Comparison of ENCODE assay signal across 20 cellular contexts in the genomic region with DNA sequence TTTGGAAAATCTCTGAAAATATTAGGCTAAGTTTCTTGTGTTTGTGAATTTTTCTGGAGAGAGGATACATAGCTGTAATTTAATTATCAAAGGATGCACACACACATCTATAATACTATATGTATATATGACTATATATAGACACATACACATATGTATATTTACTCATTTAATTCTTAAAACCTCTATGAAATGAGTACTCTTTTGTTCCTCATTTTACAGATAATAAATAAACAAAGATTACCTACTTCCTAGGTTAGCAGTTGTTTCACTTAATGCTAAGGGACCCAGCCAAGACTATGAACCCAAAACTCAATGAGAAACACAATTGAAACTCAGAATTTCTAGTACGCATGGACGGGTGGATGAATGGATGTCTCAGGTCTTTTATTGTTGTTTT.
"Had no signal": no experiment of that assay in that cellular context is flagged by ENCODE, and none has a peak within 500 bp of the region (broad histone marks: within the 10 kb centered on the region; RNA-seq: fewer than 3 reads in every experiment).

No MANE protein-coding gene starts in this region.

- H3K4me3 Mint-ChIP-seq: activated naive CD8-positive, alpha-beta T cell treated with anti-CD3 and anti-CD28 coated beads, Interleukin-2, amount 50 U/mL, for 24 hours; activated T-cell treated with anti-CD3 and anti-CD28 coated beads, Interleukin-2, amount 50 U/mL, for 24 hours; endodermal cell; neural progenitor cell; stimulated activated naive CD8-positive, alpha-beta T cell treated with anti-CD3 and anti-CD28 coated beads, Interleukin-15, amount 100 ng/mL, for 72 hours had no signal

- H3K36me3 ChIP-seq: heart left ventricle, neural progenitor cell, prostate gland, tibial artery had no signal

- DNase-seq: activated CD4-positive, CD25-positive, alpha-beta regulatory T cell treated with anti-CD3 and anti-CD28 coated beads, Interleukin-2, amount 50 U/mL, for 72 hours; activated CD8-positive, alpha-beta memory T cell treated with anti-CD3 and anti-CD28 coated beads, Interleukin-2, amount 50 U/mL, for 4 hours; activated naive CD4-positive, alpha-beta T cell treated with Interleukin-2 at 50 U/mL for 16 hours; activated naive CD8-positive, alpha-beta T cell treated with anti-CD3 and anti-CD28 coated beads, Interleukin-2, amount 50 U/mL, for 24 hours; activated T-cell treated with anti-CD3 and anti-CD28 coated beads, Interleukin-2, amount 50 U/mL, for 24 hours; cortex of kidney; endodermal cell; heart left ventricle; left cardiac atrium; mesendoderm; mucosa of descending colon; stimulated activated CD4-positive, alpha-beta T cell treated with anti-CD3 and anti-CD28 coated beads, Interleukin-4, amount 100 ng/mL, for 24 hours; stimulated activated naive CD8-positive, alpha-beta T cell treated with anti-CD3 and anti-CD28 coated beads, Interleukin-15, amount 100 ng/mL, for 72 hours; T-helper 1 cell; T1000; tibial artery had no signal

- H3K27ac ChIP-seq: heart left ventricle, neural progenitor cell, prostate gland had no signal

- H3K27ac Mint-ChIP-seq: activated T-cell treated with anti-CD3 and anti-CD28 coated beads, Interleukin-2, amount 50 U/mL, for 24 hours; endodermal cell; neural progenitor cell had no signal

- H3K4me3 ChIP-seq: mucosa of descending colon, neural progenitor cell, prostate gland had no signal

- H3K9me3 Mint-ChIP-seq: activated naive CD8-positive, alpha-beta T cell treated with anti-CD3 and anti-CD28 coated beads, Interleukin-2, amount 50 U/mL, for 24 hours; activated T-helper 2 cell treated with anti-CD3 and anti-CD28 coated beads, Interferon-gamma antibody, Interleukin-2, Interleukin-4, amounts not matched to agents 10 μg/mL and 5 μg/mL and 100 μg/mL, durations not matched to agents 14 hours and 24 hours and 36 hours; endodermal cell; stimulated activated naive CD8-positive, alpha-beta T cell treated with anti-CD3 and anti-CD28 coated beads, Interleukin-15, amount 100 ng/mL, for 72 hours had no signal

- H3K27me3 Mint-ChIP-seq: activated naive CD8-positive, alpha-beta T cell treated with anti-CD3 and anti-CD28 coated beads, Interleukin-2, amount 50 U/mL, for 24 hours; activated T-cell treated with anti-CD3 and anti-CD28 coated beads, Interleukin-2, amount 50 U/mL, for 24 hours; stimulated activated naive CD8-positive, alpha-beta T cell treated with anti-CD3 and anti-CD28 coated beads, Interleukin-15, amount 100 ng/mL, for 72 hours had no signal

- H3K27me3 ChIP-seq: heart left ventricle, neural progenitor cell, tibial artery had no signal

- ATAC-seq: activated naive CD8-positive, alpha-beta T cell treated with anti-CD3 and anti-CD28 coated beads, Interleukin-2, amount 50 U/mL, for 24 hours; heart left ventricle; left cardiac atrium; mucosa of descending colon; stimulated activated naive CD8-positive, alpha-beta T cell treated with anti-CD3 and anti-CD28 coated beads, Interleukin-15, amount 100 ng/mL, for 72 hours had no signal

- FAIRE-seq: islet of Langerhans had no signal

- H3K9me3 ChIP-seq: heart left ventricle, mucosa of descending colon, prostate gland, tibial artery had no signal
